Comparison of ENCODE assay signal across 4 cellular contexts in the genomic region with DNA sequence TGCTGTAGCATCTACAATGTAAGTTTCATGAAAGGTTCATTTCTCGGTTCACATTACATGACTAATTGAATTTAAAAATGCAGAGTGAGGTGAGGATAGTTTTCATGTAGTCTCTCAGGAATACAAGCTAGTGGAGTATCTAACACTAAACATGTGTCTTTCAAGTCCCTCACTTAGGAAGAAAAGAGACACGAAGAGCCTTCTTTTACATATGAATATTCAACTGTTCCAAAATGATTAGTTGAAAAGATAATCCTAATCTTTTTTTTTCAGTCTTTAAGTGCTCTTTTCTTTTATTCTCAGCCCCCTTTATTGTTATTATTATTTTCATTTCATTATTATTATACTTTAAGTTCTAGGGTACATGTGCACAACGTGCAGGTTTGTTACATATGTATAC. TPM values are rescaled to one million over a fixed set of nuclear protein-coding genes. Genes with fewer than 3 reads are reported as not detected.
"Had no signal": no experiment of that assay in that cellular context is flagged by ENCODE, and none has a peak within 500 bp of the region (broad histone marks: within the 10 kb centered on the region; RNA-seq: fewer than 3 reads in every experiment).

No MANE protein-coding gene starts in this region.

- DNase-seq: GDM1, GF-D8 had no signal

- H3K4me3 ChIP-seq: GM12878 had no signal

- ATAC-seq: GM12878 had no signal

RNA-seq across cellular contexts. Expression of a gene that starts 12.3 kb away (rescaled TPM):
- total RNA-seq: G401 had no signal

RNA-seq across cellular contexts. Expression of a gene that starts 28.5 kb away (rescaled TPM):
- total RNA-seq: G401 had no signal

RNA-seq across cellular contexts. Expression of a gene that starts 31.4 kb away (rescaled TPM):
- total RNA-seq: G401, GM12878 had no signal
- polyA plus RNA-seq: GM12878 had no signal

RNA-seq across cellular contexts. Expression of a gene that starts 36.0 kb away (rescaled TPM):
- total RNA-seq: G401, GM12878 had no signal
- polyA plus RNA-seq: GM12878 had no signal
